Comparison of ENCODE assay signal across 20 cellular contexts in the genomic region with DNA sequence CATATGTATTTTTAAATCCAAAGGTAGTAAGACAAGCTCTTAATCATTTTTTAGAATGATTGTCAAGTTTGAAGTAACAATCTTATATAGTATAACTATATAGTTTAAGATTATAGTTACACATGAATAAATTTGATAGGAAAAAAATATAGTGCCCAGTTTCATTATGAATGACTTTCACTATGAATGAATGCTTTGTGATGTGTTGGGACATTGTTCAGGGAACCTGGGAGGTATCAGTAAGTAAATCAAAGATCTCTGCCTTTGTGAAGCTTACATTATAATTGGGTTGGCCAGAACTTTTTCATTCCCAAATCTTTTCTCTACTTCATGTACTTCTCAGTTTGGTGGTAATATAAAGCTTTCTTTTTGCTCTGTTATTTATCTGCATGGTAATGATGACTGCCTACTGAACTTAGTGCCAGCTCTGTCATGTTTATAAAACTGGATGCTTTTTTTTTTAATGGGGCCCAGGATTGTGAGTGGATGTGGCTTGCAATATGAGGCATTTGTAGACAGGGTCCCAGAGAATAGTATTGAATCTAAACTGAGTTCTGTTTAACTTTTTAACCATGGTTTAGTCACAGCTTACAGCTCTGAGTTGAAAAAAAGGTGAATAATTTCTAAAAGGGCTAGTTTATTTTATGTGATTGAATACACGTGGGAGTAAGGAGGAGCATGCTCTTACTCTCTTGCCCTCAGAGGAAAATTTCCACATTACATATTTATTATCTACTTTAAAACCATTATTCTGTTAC. TPM values are rescaled to one million over a fixed set of nuclear protein-coding genes. Genes with fewer than 3 reads are reported as not detected.
DNase-seq lines count a peak whose midpoint lies in the region; ATAC-seq and TF ChIP-seq lines count a peak whose summit lies in the region.
"Had no signal": no experiment of that assay in that cellular context is flagged by ENCODE, and none has a peak within 500 bp of the region (broad histone marks: within the 10 kb centered on the region; RNA-seq: fewer than 3 reads in every experiment).

No MANE protein-coding gene starts in this region.

- H3K27me3 Mint-ChIP-seq in CD4-positive, alpha-beta memory T cell = no peaks in the 10 kb centered on the region
- no peaks in the 10 kb centered on the region for H3K27me3 Mint-ChIP-seq in nephron (ENCODE audit: low read depth)
- no peaks in the 10 kb centered on the region for H3K27me3 Mint-ChIP-seq in effector memory CD8-positive, alpha-beta T cell

- intact Hi-C loops in CD4-positive, alpha-beta memory T cell (cut with micrococcal nuclease) = no loop called here
- intact Hi-C loops in mucosa of descending colon (cut with DNase I, micrococcal nuclease) = no loop called here

- no peaks in the 10 kb centered on the region for H3K9me3 ChIP-seq in CD4-positive, alpha-beta memory T cell (ENCODE audit: control insufficient read depth in 1 of 2, low read length in 2 of 2)
- no peaks in the 10 kb centered on the region for H3K9me3 ChIP-seq in mucosa of descending colon
- H3K9me3 ChIP-seq: BLaER1, lower lobe of right lung, neutrophil, uterus had no signal

- peak overlapping the region in 5 of 7 donors; percentile 2 to 67 (median 17) for H3K27ac Mint-ChIP-seq in CD4-positive, alpha-beta memory T cell
- peak overlapping the region; percentile 53 to 80 (median 78) for H3K27ac Mint-ChIP-seq in nephron
- no peak overlapping the region for H3K27ac Mint-ChIP-seq in effector memory CD8-positive, alpha-beta T cell

- ATAC-seq in HG03354 (IDR thresholded peaks at IDR 0.05; ENCODE audit: poor library complexity, severe bottlenecking, unreplicated experiment) = no peak
- ATAC-seq in effector memory CD8-positive, alpha-beta T cell (replicated peaks) = no peak
- no peak for ATAC-seq in mucosa of descending colon
- ATAC-seq: lower lobe of right lung had no signal

- POLR2A ChIA-PET in CD4-positive, alpha-beta memory T cell (lab: Charles Lee; ENCODE audit: partially characterized antibody) = interaction anchor here (1.0 to 1.2 kb wide), 2 partner anchors 23 to 108 kb away, joined by 3 to 5 read pairs; no protein-coding TSS in a partner anchor

- H3K4me1 ChIP-seq in CD4-positive, alpha-beta memory T cell (ENCODE audit: insufficient read depth, low read length) = no peaks in the 10 kb centered on the region
- H3K4me1 ChIP-seq in mucosa of descending colon (ENCODE audit: low read depth) = no peaks in the 10 kb centered on the region
- H3K4me1 ChIP-seq: BLaER1, lower lobe of right lung had no signal

- TF ChIP-seq CTCF in nephron (IDR thresholded peaks at IDR 0.05; ENCODE audit: unreplicated experiment in 3 of 3) (no peak), mucosa of descending colon (IDR thresholded peaks at IDR 0.05) (no peak)

- peaks cover 29% of the 10 kb centered on the region for H3K36me3 ChIP-seq in CD4-positive, alpha-beta memory T cell (ENCODE audit: insufficient read depth, low read length)
- no peaks in the 10 kb centered on the region for H3K36me3 ChIP-seq in mucosa of descending colon (ENCODE audit: low read depth)
- H3K36me3 ChIP-seq: uterus had no signal

- H3K36me3 Mint-ChIP-seq in CD4-positive, alpha-beta memory T cell = peaks cover 27 to 53% of the 10 kb centered on the region in 2 donors
- H3K36me3 Mint-ChIP-seq in nephron (ENCODE audit: low read depth) = peaks cover 50% of the 10 kb centered on the region
- H3K36me3 Mint-ChIP-seq in effector memory CD8-positive, alpha-beta T cell (ENCODE audit: insufficient read depth) = peaks cover 90% of the 10 kb centered on the region

- H3K27ac ChIP-seq in CD4-positive, alpha-beta memory T cell (ENCODE audit: low read depth, low read length) = no peak overlapping the region
- H3K27ac ChIP-seq: BLaER1, lower lobe of right lung, neutrophil, skin epidermis had no signal

- CTCF ChIA-PET in CD4-positive, alpha-beta memory T cell (lab: Charles Lee; ENCODE audit: partially characterized antibody) = interaction anchor here (0.6 to 1.3 kb wide), 3 partner anchors 38 to 93 kb away, joined by 3 to 6 read pairs (median 4); no protein-coding TSS in a partner anchor

- no peak overlapping the region for H3K4me3 Mint-ChIP-seq in CD4-positive, alpha-beta memory T cell
- no peak overlapping the region for H3K4me3 Mint-ChIP-seq in nephron
- H3K4me3 Mint-ChIP-seq in effector memory CD8-positive, alpha-beta T cell = no peak overlapping the region

- no peaks in the 10 kb centered on the region for H3K27me3 ChIP-seq in CD4-positive, alpha-beta memory T cell (ENCODE audit: insufficient read depth, low read length)
- H3K27me3 ChIP-seq: BLaER1, neutrophil, uterus had no signal

- peaks cover 13 to 17% (median 16%) of the 10 kb centered on the region in 4 donors for H3K4me1 Mint-ChIP-seq in CD4-positive, alpha-beta memory T cell
- H3K4me1 Mint-ChIP-seq in nephron = peaks cover 9% of the 10 kb centered on the region
- H3K4me1 Mint-ChIP-seq in effector memory CD8-positive, alpha-beta T cell (ENCODE audit: low read depth in 2 of 2) = peaks cover 0 to 17% of the 10 kb centered on the region in 2 donors

- DNase-seq in CD4-positive, alpha-beta memory T cell = no peak
- DNase-seq in NCI-H226 = peak; percentile 54
- DNase-seq in amniotic epithelial cell (ENCODE audit: low read depth) = peak; percentile 66
- DNase-seq in effector memory CD8-positive, alpha-beta T cell = no peak
- DNase-seq in mucosa of descending colon = no peak
- DNase-seq: activated CD4-positive, alpha-beta T cell treated with anti-CD3 and anti-CD28 coated beads for 4 hours; activated gamma-delta T cell treated with Interleukin-2 at 50 U/mL for 16 hours; central memory CD4-positive, alpha-beta T cell; DMS79 treated with DMSO at 0.1 percent for 48 hours; foreskin melanocyte; GOT3; lower lobe of right lung; NCI-H2081 treated with DMSO at 0.1 percent for 48 hours; NCI-H748 treated with DMSO at 0.1 percent for 48 hours; uterus had no signal

- H3K9me3 Mint-ChIP-seq in CD4-positive, alpha-beta memory T cell = no peaks in the 10 kb centered on the region
- no peaks in the 10 kb centered on the region for H3K9me3 Mint-ChIP-seq in nephron
- no peaks in the 10 kb centered on the region for H3K9me3 Mint-ChIP-seq in effector memory CD8-positive, alpha-beta T cell

- no peak overlapping the region for H3K4me3 ChIP-seq in CD4-positive, alpha-beta memory T cell (ENCODE audit: low read length in 2 of 2)
- no peak overlapping the region for H3K4me3 ChIP-seq in mucosa of descending colon
- H3K4me3 ChIP-seq: BLaER1, lower lobe of right lung, skin epidermis, uterus had no signal

RNA-seq across cellular contexts. Expression of a gene that starts 23.3 kb away (rescaled TPM):
- total RNA-seq in CD4-positive, alpha-beta memory T cell = 100 to 1,000 TPM; 200 to 208 TPM
- polyA plus RNA-seq in CD4-positive, alpha-beta memory T cell = 10 to 100 TPM; 27.0 to 64.6 TPM
- total RNA-seq in mucosa of descending colon = 10 to 100 TPM; 49.8 to 91.9 (median 77.0) TPM

Comparison
In these comparisons a context has a peak if more than half of its experiments do, and no peak if none do; other contexts are left out.
1. DNase-seq: peak in NCI-H226 (single experiment) and amniotic epithelial cell (single experiment); none in CD4-positive, alpha-beta memory T cell (0 of 5), effector memory CD8-positive, alpha-beta T cell (0 of 3) and mucosa of descending colon (0 of 3).
2. H3K27ac Mint-ChIP-seq: peak in CD4-positive, alpha-beta memory T cell (5 of 7) and nephron (3 of 3); none in effector memory CD8-positive, alpha-beta T cell (0 of 2).